In the genomic region with DNA sequence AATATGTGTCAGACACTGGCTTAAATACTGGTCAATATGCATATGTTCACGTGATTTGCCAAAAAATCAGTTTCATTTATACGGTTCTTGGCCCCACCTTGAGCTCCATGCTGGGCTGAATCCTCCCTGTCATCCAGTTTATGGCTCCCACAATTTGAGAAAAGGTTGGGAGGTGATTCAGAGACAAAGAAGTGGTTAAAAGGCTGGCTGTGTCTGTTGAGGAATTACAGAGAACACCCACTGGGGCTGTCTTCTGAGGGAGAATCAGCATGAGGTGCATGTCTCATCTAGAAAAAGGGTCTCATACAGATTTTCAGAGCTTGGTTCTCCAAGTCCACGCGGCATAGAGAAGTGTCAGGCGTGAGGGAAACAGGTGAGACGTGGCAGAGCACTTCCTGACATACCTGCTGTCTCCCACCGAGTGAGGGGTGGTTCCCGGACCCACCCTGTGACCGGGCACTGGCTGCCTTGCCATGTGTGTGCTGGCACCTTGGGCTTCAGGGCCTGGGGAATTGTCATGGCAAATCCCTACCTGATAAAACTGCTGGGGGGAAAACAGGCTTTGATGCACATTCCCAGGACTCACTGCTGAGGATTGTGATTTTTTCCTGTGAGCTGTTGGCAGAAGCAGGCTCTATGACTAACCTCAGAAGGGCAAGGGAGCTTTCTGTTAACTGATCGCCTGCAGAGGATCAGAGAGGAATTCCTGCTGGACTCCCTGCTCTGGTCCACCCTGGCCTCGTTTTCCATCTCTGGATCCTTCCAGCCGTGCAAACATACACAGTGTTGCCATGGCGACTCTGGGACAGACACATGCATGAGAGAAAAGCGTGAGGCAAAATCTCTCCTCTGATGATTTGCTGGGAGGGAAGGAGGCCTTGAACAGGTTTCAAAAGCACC, we compare ENCODE assay signal across 9 cellular contexts.
DNase-seq lines count a peak whose midpoint lies in the region; ATAC-seq, FAIRE-seq and TF ChIP-seq lines count a peak whose summit lies in the region.
"Had no signal": no experiment of that assay in that cellular context is flagged by ENCODE, and none has a peak within 500 bp of the region (broad histone marks: within the 10 kb centered on the region; RNA-seq: fewer than 3 reads in every experiment).

No MANE protein-coding gene starts in this region.

- H3K27me3 ChIP-seq in brain microvascular endothelial cell (replicated peaks) = no peaks in the 10 kb centered on the region
- H3K27me3 ChIP-seq in stomach smooth muscle (ENCODE audit: control insufficient read depth in 1 of 2, insufficient read depth in 2 of 2, low read length in 2 of 2) = no peaks in the 10 kb centered on the region

- H3K36me3 ChIP-seq in brain microvascular endothelial cell (replicated peaks) (no peaks in the 10 kb centered on the region), kidney (ENCODE audit: control insufficient read depth in 1 of 2, insufficient read depth in 2 of 2, low read length in 2 of 2) (no peaks in the 10 kb centered on the region), stomach smooth muscle (ENCODE audit: control insufficient read depth in 2 of 2, insufficient read depth in 2 of 2, low read length in 2 of 2) (no peaks in the 10 kb centered on the region)

- no peak overlapping the region for H3K4me3 ChIP-seq in brain microvascular endothelial cell (ENCODE audit: low read depth, low read length)
- H3K4me3 ChIP-seq in kidney (ENCODE audit: low read length in 2 of 2) = no peak overlapping the region
- peak overlapping the region in 1 of 2 donors; percentile 29 for H3K4me3 ChIP-seq in stomach smooth muscle (ENCODE audit: low read length in 2 of 2)

- intact Hi-C loops in kidney (cut with DNase I) = no loop called here

- DNase-seq in HT1080 (ENCODE audit: low read depth) (peak; percentile 41), brain microvascular endothelial cell (peak; percentile 88), kidney (peak; percentile 79), left lobe of liver (ENCODE audit: low spot score) (no peak)

- ATAC-seq in HG02588 (IDR thresholded peaks at IDR 0.05; ENCODE audit: unreplicated experiment) (no peak), HG03175 (IDR thresholded peaks at IDR 0.05; ENCODE audit: unreplicated experiment) (no peak), left lobe of liver (no peak)

- in situ Hi-C loops in brain microvascular endothelial cell (cut with HindIII; ENCODE audit: low pct_ligation_motif_present, low sequenced_read_pairs) = no loop called here

- H3K9ac ChIP-seq in kidney (ENCODE audit: low read length in 2 of 2) (no peak overlapping the region), stomach smooth muscle (ENCODE audit: low read length in 2 of 2) (peak overlapping the region in 1 of 2 donors; percentile 36)
- H3K9ac ChIP-seq: KMS-11 had no signal

- H3K27ac ChIP-seq in brain microvascular endothelial cell (peak overlapping the region; percentile 3), kidney (ENCODE audit: low read depth in 2 of 2, low read length in 2 of 2) (no peak overlapping the region), stomach smooth muscle (ENCODE audit: low read length) (peak overlapping the region; percentile 79)
- H3K27ac ChIP-seq: KMS-11 had no signal

- H3K4me1 ChIP-seq in kidney (ENCODE audit: control insufficient read depth in 1 of 2, insufficient read depth in 1 of 2, low read depth in 1 of 2, low read length in 2 of 2) (no peaks in the 10 kb centered on the region), stomach smooth muscle (ENCODE audit: control insufficient read depth, insufficient read depth, low read length) (peaks cover 56% of the 10 kb centered on the region)

- TF ChIP-seq CTCF in brain microvascular endothelial cell (IDR thresholded peaks at IDR 0.05; ENCODE audit: low read depth, low read length, missing control alignments) = no peak
- TF ChIP-seq CTCF in kidney (IDR thresholded peaks at IDR 0.05; ENCODE audit: borderline replicate concordance, extremely low read depth, insufficient read depth) = no peak

- no peak for FAIRE-seq in kidney (lab: Jason Lieb, UNC)
- FAIRE-seq: GM19239 had no signal

- H3K9me3 ChIP-seq in kidney (ENCODE audit: control insufficient read depth in 1 of 2, low read length in 2 of 2) (no peaks in the 10 kb centered on the region), stomach smooth muscle (ENCODE audit: control insufficient read depth in 2 of 2, low read length in 2 of 2) (no peaks in the 10 kb centered on the region)

Comparison
In these comparisons a context has a peak if more than half of its experiments do, and no peak if none do; other contexts are left out.
1. H3K27ac ChIP-seq: peak in brain microvascular endothelial cell (single experiment) and stomach smooth muscle (single experiment); none in kidney (0 of 2).